21 cellular contexts compared by ENCODE assay signal in genomic region chr9:114500583-114501292, GRCh38. TPM values are rescaled to one million over a fixed set of nuclear protein-coding genes. Genes with fewer than 3 reads are reported as not detected.
DNase-seq lines count a peak whose midpoint lies in the region; ATAC-seq, FAIRE-seq and TF ChIP-seq lines count a peak whose summit lies in the region.
"Had no signal": no experiment of that assay in that cellular context is flagged by ENCODE, and none has a peak within 500 bp of the region (broad histone marks: within the 10 kb centered on the region; RNA-seq: fewer than 3 reads in every experiment).

No MANE protein-coding gene starts in this region.

- no peak overlapping the region for H2BK12ac ChIP-seq in H1 (ENCODE audit: low read depth, low read length)

- H3K36me3 ChIP-seq in Panc1 (ENCODE audit: control insufficient read depth, insufficient read depth, low read length) (no peaks in the 10 kb centered on the region), H1 (ENCODE audit: control insufficient read depth in 2 of 4, insufficient read depth in 4 of 4, low read length in 3 of 4) (no peaks in the 10 kb centered on the region), neural progenitor cell (no peaks in the 10 kb centered on the region), Peyer's patch (no peaks in the 10 kb centered on the region), brain microvascular endothelial cell (replicated peaks) (no peaks in the 10 kb centered on the region)
- H3K36me3 ChIP-seq: BLaER1, upper lobe of right lung had no signal

- H3K79me1 ChIP-seq in H1 (ENCODE audit: low read depth, low read length), result no peaks in the 10 kb centered on the region; the same call in 1 of the 2 replicates

- WGBS in H1 (ENCODE audit: extremely low coverage in 1 of 2, insufficient coverage in 1 of 2, insufficient read length in 1 of 2, insufficient replicate concordance in 2 of 2, low coverage in 1 of 2, low lambda C conversion rate in 2 of 2, missing lambda C conversion rate in 1 of 2), 2 experiments, result 82% methylated on average over 6 of the region's 6 CpGs; no CpG with 5 or more reads in 1 of the 2 experiments

- no peak overlapping the region for H4K91ac ChIP-seq in H1 (replicated peaks; ENCODE audit: insufficient read length, low read length)

- H4K20me1 ChIP-seq in H1 (replicated peaks in 1 of 2; ENCODE audit: control insufficient read depth in 1 of 2, insufficient read depth in 2 of 2, low read length in 2 of 2), result no peaks in the 10 kb centered on the region
- H4K20me1 ChIP-seq in neural progenitor cell (ENCODE audit: low read depth), result peaks cover 12% of the 10 kb centered on the region

- H3K14ac ChIP-seq in H1 (ENCODE audit: insufficient read length), result no peak overlapping the region

- H3K27ac ChIP-seq in Panc1 (ENCODE audit: low read length) (peak overlapping the region; percentile 90), H1 (ENCODE audit: low read depth, low read length) (no peak overlapping the region), neural progenitor cell (no peak overlapping the region), Peyer's patch (no peak overlapping the region), brain microvascular endothelial cell (no peak overlapping the region)
- H3K27ac ChIP-seq: BLaER1, upper lobe of right lung had no signal

- CTCF ChIA-PET in Panc1 (lab: Charles Lee) (no interaction called here), H1 (lab: Charles Lee; ENCODE audit: partially characterized antibody) (interaction anchor here (0.9 to 4.5 kb wide), 7 partner anchors 9 to 161 kb away, joined by 3 to 33 read pairs (median 7); no protein-coding TSS in a partner anchor)

- POLR2A ChIA-PET in Panc1 (lab: Charles Lee) (no interaction called here), H1 (lab: Charles Lee; ENCODE audit: partially characterized antibody) (interaction anchor here (0.8 to 1.6 kb wide), 5 partner anchors 9 to 153 kb away, joined by 3 to 5 read pairs (median 3); partner anchors contain the start of gene ATP6V1G1)

- H3F3A ChIP-seq in neural progenitor cell (ENCODE audit: low read depth), result peaks cover 42% of the 10 kb centered on the region

- H2BK5ac ChIP-seq in H1 (ENCODE audit: low read depth, low read length), result no peak overlapping the region

- no peak for TF ChIP-seq RAD21 in H1 (IDR thresholded peaks at IDR 0.05 in 1 of 2, conservative IDR thresholded peaks at IDR 0.05 in 1 of 2; ENCODE audit: low read depth in 2 of 2, low read length in 2 of 2)

- no peaks in the 10 kb centered on the region for H3K9me3 ChIP-seq in Panc1 (ENCODE audit: control insufficient read depth, insufficient read depth, low read depth, low read length)
- no peaks in the 10 kb centered on the region for H3K9me3 ChIP-seq in H1 (ENCODE audit: insufficient read depth in 2 of 2, low read depth in 1 of 2, low read length in 1 of 2)
- H3K9me3 ChIP-seq in neural progenitor cell (ENCODE audit: low read depth), result no peaks in the 10 kb centered on the region
- no peaks in the 10 kb centered on the region for H3K9me3 ChIP-seq in Peyer's patch
- H3K9me3 ChIP-seq: A549, BLaER1, upper lobe of right lung had no signal

- peaks cover 19% of the 10 kb centered on the region for H3K4me1 ChIP-seq in Panc1 (ENCODE audit: control insufficient read depth, insufficient read depth, low read length)
- H3K4me1 ChIP-seq in H1 (replicated peaks in 1 of 4; ENCODE audit: control insufficient read depth in 3 of 4, insufficient read depth in 4 of 4, low read length in 3 of 4), result peaks cover 5 to 19% (median 12%) of the 10 kb centered on the region in 4 experiments
- H3K4me1 ChIP-seq in neural progenitor cell, result peaks cover 61% of the 10 kb centered on the region
- H3K4me1 ChIP-seq in Peyer's patch, result peaks cover 1 to 13% (median 2%) of the 10 kb centered on the region in 4 donors

- intact Hi-C loops in Panc1 (cut with micrococcal nuclease; ENCODE audit: unreplicated experiment), result loop anchor here (5.0 kb wide), 1 partner anchor 152 kb away; no protein-coding TSS in a partner anchor

- H2AFZ ChIP-seq in H1 (ENCODE audit: low read length) (no peak overlapping the region), neural progenitor cell (replicated peaks) (no peak overlapping the region)

- H2BK15ac ChIP-seq in H1 (ENCODE audit: low read length), result no peak overlapping the region

- no peak overlapping the region for H4K5ac ChIP-seq in H1 (ENCODE audit: insufficient read length, low read depth, low read length)

- TF ChIP-seq POLR2A in H1 (IDR thresholded peaks at IDR 0.05; ENCODE audit: control extremely low read depth in 1 of 2, low read depth in 2 of 2, low read length in 2 of 2) (no peak), Peyer's patch (IDR thresholded peaks at IDR 0.05) (no peak)

- ATAC-seq in Panc1, result no peak
- no peak for ATAC-seq in GM19452 (IDR thresholded peaks at IDR 0.05; ENCODE audit: unreplicated experiment)
- ATAC-seq: A549; esophagus mucosa; Right ventricle myocardium inferior; sciatic nerve; stimulated activated naive CD8-positive, alpha-beta T cell treated with anti-CD3 and anti-CD28 coated beads, Interleukin-15, Interleukin-2, amounts not matched to agents 100 U/mL and 50 U/mL, for 24 hours; upper lobe of right lung had no signal

- H3K4me2 ChIP-seq in H1 (ENCODE audit: insufficient read depth in 1 of 2, low read depth in 2 of 2, low read length in 2 of 2) (peak overlapping the region; percentile 8 to 51; a peak in 3 of 4 replicates), neural progenitor cell (peak overlapping the region; percentile 72)
- H3K4me2 ChIP-seq: BLaER1 had no signal

- H3K27me3 Mint-ChIP-seq in neural progenitor cell (ENCODE audit: insufficient read depth, low read depth) (peaks cover 6% of the 10 kb centered on the region), HFFc6 (ENCODE audit: insufficient read depth) (peaks cover 7% of the 10 kb centered on the region)

- no peaks in the 10 kb centered on the region for H3K79me2 ChIP-seq in H1 (ENCODE audit: control insufficient read depth in 1 of 2, insufficient read depth in 2 of 2, low read length in 2 of 2)
- peaks cover 9% of the 10 kb centered on the region for H3K79me2 ChIP-seq in neural progenitor cell (ENCODE audit: low read depth)

- BruUV-seq in Panc1 (replicated peaks; lab: Mats Ljungman, UMichigan), result no TSS peak

- no peak overlapping the region for H3K18ac ChIP-seq in H1 (ENCODE audit: extremely low read depth, low read length)

- DNase-seq in Ammon's horn (ENCODE audit: low spot score) (peak; percentile 49), Panc1 (ENCODE audit: low read depth, low spot score) (no peak), H1 (ENCODE audit: low read depth in 1 of 2, low spot score in 2 of 2) (no peak), neural progenitor cell (ENCODE audit: low spot score) (no peak), Peyer's patch (no peak), brain microvascular endothelial cell (no peak), HFFc6 (no peak)
- DNase-seq: activated CD4-positive, alpha-beta T cell treated with anti-CD3 and anti-CD28 coated beads, Interleukin-2, amount 50 U/mL, for 4 hours; activated gamma-delta T cell treated with Interleukin-2 at 50 U/mL for 16 hours; central memory CD4-positive, alpha-beta T cell; effector CD8-positive, alpha-beta T cell; occipital lobe; stimulated activated naive CD8-positive, alpha-beta T cell treated with anti-CD3 and anti-CD28 coated beads, Interleukin-15, Interleukin-2, amounts not matched to agents 100 U/mL and 50 U/mL, for 24 hours; T-helper 1 cell; upper lobe of right lung had no signal

- H4K8ac ChIP-seq in H1 (ENCODE audit: extremely low read depth, insufficient read depth, low read length), result no peak overlapping the region

- no peak for TF ChIP-seq EP300 in H1 (IDR thresholded peaks at IDR 0.05; ENCODE audit: borderline replicate concordance in 1 of 2, low read depth in 2 of 2, low read length in 2 of 2)

- no peak overlapping the region for H3K4me3 ChIP-seq in Panc1 (ENCODE audit: low read depth in 2 of 2, low read length in 2 of 2)
- H3K4me3 ChIP-seq in H1 (ENCODE audit: extremely low read depth in 1 of 4, insufficient read depth in 2 of 4, low read depth in 3 of 4, low read length in 4 of 4), result no peak overlapping the region
- no peak overlapping the region for H3K4me3 ChIP-seq in neural progenitor cell
- H3K4me3 ChIP-seq in Peyer's patch, result no peak overlapping the region
- H3K4me3 ChIP-seq in brain microvascular endothelial cell (ENCODE audit: low read depth, low read length), result no peak overlapping the region
- H3K4me3 ChIP-seq: A549, BLaER1, upper lobe of right lung had no signal

- H3K36me3 Mint-ChIP-seq in neural progenitor cell, result peaks cover 2% of the 10 kb centered on the region
- H3K36me3 Mint-ChIP-seq in HFFc6 (ENCODE audit: low read depth), result no peaks in the 10 kb centered on the region

- FAIRE-seq in H1 (lab: Jason Lieb, UNC), result no peak
- FAIRE-seq: A549 had no signal

- H3K27ac Mint-ChIP-seq in neural progenitor cell, result no peak overlapping the region
- H3K27ac Mint-ChIP-seq in HFFc6, result no peak overlapping the region

- peaks cover 11% of the 10 kb centered on the region; the same call in 1 of the 2 replicates for H3K23me2 ChIP-seq in H1 (ENCODE audit: low read depth, low read length)

- TF ChIP-seq CTCF in Panc1 (IDR thresholded peaks at IDR 0.05) (no peak), H1 (IDR thresholded peaks at IDR 0.05; ENCODE audit: control extremely low read depth in 1 of 3, insufficient read depth in 1 of 3, low read depth in 1 of 3, low read length in 3 of 3) (no peak), neural progenitor cell (IDR thresholded peaks at IDR 0.05) (no peak), Peyer's patch (IDR thresholded peaks at IDR 0.05) (no peak), brain microvascular endothelial cell (IDR thresholded peaks at IDR 0.05; ENCODE audit: low read depth, low read length, missing control alignments) (no peak), HFFc6 (IDR thresholded peaks at IDR 0.05) (no peak)

- H3K4me1 Mint-ChIP-seq in neural progenitor cell, result peaks cover 70% of the 10 kb centered on the region
- peaks cover 30% of the 10 kb centered on the region for H3K4me1 Mint-ChIP-seq in HFFc6 (ENCODE audit: low read depth)

- H2AK5ac ChIP-seq in H1 (ENCODE audit: low read depth, low read length), result no peak overlapping the region

- in situ Hi-C loops in Panc1 (cut with HindIII; ENCODE audit: low pct_unique_long_range_greater_than_20kb, low sequenced_read_pairs), result no loop called here
- in situ Hi-C loops in brain microvascular endothelial cell (cut with HindIII; ENCODE audit: low pct_ligation_motif_present, low sequenced_read_pairs), result no loop called here

- H3K9ac ChIP-seq in H1 (replicated peaks in 1 of 4; ENCODE audit: extremely low read depth in 1 of 4, low read depth in 3 of 4, low read length in 3 of 4) (no peak overlapping the region; a peak in 1 of 7 replicates), neural progenitor cell (no peak overlapping the region)
- H3K9ac ChIP-seq: BLaER1 had no signal

- no peak overlapping the region for H3K56ac ChIP-seq in H1 (replicated peaks; ENCODE audit: insufficient read length, low read depth, low read length)

- H3K27me3 ChIP-seq in Panc1 (ENCODE audit: control insufficient read depth, insufficient read depth, low read length) (no peaks in the 10 kb centered on the region), H1 (replicated peaks in 1 of 4; ENCODE audit: control insufficient read depth in 3 of 4, extremely low read depth in 1 of 4, insufficient read depth in 3 of 4, low read length in 3 of 4) (peaks cover 2 to 12% (median 8%) of the 10 kb centered on the region in 4 experiments; a peak in 6 of 7 replicates), neural progenitor cell (peaks cover 20% of the 10 kb centered on the region), Peyer's patch (no peaks in the 10 kb centered on the region), brain microvascular endothelial cell (replicated peaks) (peaks cover 6% of the 10 kb centered on the region)

- no peak overlapping the region for H2BK120ac ChIP-seq in H1 (replicated peaks; ENCODE audit: low read depth, low read length)

- H3K9me3 Mint-ChIP-seq in neural progenitor cell, result no peaks in the 10 kb centered on the region
- no peaks in the 10 kb centered on the region for H3K9me3 Mint-ChIP-seq in HFFc6

- H3K4ac ChIP-seq in H1 (replicated peaks; ENCODE audit: insufficient read length, low read depth, low read length), result no peak overlapping the region

- H3K4me3 Mint-ChIP-seq in neural progenitor cell, result no peak overlapping the region
- no peak overlapping the region for H3K4me3 Mint-ChIP-seq in HFFc6

- H2BK20ac ChIP-seq in H1 (ENCODE audit: low read length), result no peak overlapping the region

- H3K23ac ChIP-seq in H1 (ENCODE audit: insufficient read length), result no peak overlapping the region

RNA-seq across cellular contexts. Expression of gene WHRN, which starts 4.5 kb away (rescaled TPM):
- 18.0 TPM for total RNA-seq in Panc1 (2021; ENCODE audit: unreplicated experiment)
- 18.0 TPM for polyA plus RNA-seq in Panc1 (2012; ENCODE audit: insufficient read length)
- 7.4 and 7.7 TPM in 2 replicates for total RNA-seq in H1 (2021; fragmentation: NEBNext Ultra II Directional; extraction: Animal tissue kit (Norgen Biotek cat#: 25700))
- polyA plus RNA-seq in H1 (2011; rRNA removed), result 4.4 and 8.3 TPM in 2 replicates
- 5.8 TPM for polyA plus RNA-seq in H1 (2011; cell fraction: cytosol; rRNA removed)
- polyA plus RNA-seq in H1 (2011; cell fraction: nucleus; rRNA removed), result 22.8 TPM
- polyA plus RNA-seq in H1 (2012, experiment 1 of 2), result 5.0 to 8.2 TPM (median 7.4 TPM) in 4 replicates
- 3.5 TPM for polyA plus RNA-seq in H1 (2012, experiment 2 of 2)
- 5.3 TPM for polyA plus RNA-seq in H1 (2013, experiment 1 of 2)
- polyA plus RNA-seq in H1 (2013, experiment 2 of 2), result 5.1 TPM
- 1.7 and 2.1 TPM in 2 replicates for polyA minus RNA-seq in H1 (2011; rRNA and poly(A)+ RNA removed)
- 3.9 TPM for polyA minus RNA-seq in H1 (2011; cell fraction: cytosol; rRNA and poly(A)+ RNA removed)
- polyA minus RNA-seq in H1 (2011; cell fraction: nucleus; rRNA and poly(A)+ RNA removed), result 11.9 TPM
- total RNA-seq in neural progenitor cell (ENCODE audit: low replicate concordance), result 1.1 and 6.6 TPM in 2 replicates
- 10 to 100 TPM; 10.7 to 35.5 (median 15.3) TPM for total RNA-seq in Peyer's patch
- 1 to 10 TPM; 3.0 to 4.8 (median 3.6) TPM for total RNA-seq in HFFc6 (2021; fragmentation: NEBNext Ultra II Directional; extraction: Animal tissue kit (Norgen Biotek cat#: 25700))
